7 cellular contexts compared by ENCODE assay signal in genomic region chr1:223363856-223364684, GRCh38. TPM values are rescaled to one million over a fixed set of nuclear protein-coding genes. Genes with fewer than 3 reads are reported as not detected.
A peak's percentile ranks its signal among the peaks of the same experiment; 100 is the strongest.
DNase-seq lines count a peak whose midpoint lies in the region; ATAC-seq and TF ChIP-seq lines count a peak whose summit lies in the region.

TSS of gene SUSD4 (minus strand) at chr1:223364176. CDS start at chr1:223363425, 751 bp downstream.

- H3K27me3 ChIP-seq in skeletal muscle tissue (ENCODE audit: control insufficient read depth in 3 of 3, insufficient read depth in 3 of 3, low read length in 3 of 3) = peaks cover 0 to 3% (median 0%) of the 10 kb centered on the region in 3 donors

- peak; percentile 52 for ATAC-seq in GM18868 (IDR thresholded peaks at IDR 0.05; ENCODE audit: unreplicated experiment)
- no peak for ATAC-seq in HG03097 (IDR thresholded peaks at IDR 0.05; ENCODE audit: low FRiP score, unreplicated experiment)

- H3K27ac ChIP-seq in angular gyrus (ENCODE audit: low read depth, low read length) (peak within 1 kb of the TSS; percentile 66), skeletal muscle tissue (ENCODE audit: low read depth, low read length) (no peak within 1 kb of the TSS)

- H3K9me3 ChIP-seq in iPS-18c (ENCODE audit: control insufficient read depth, insufficient read depth, low read length) = no peaks in the 10 kb centered on the region
- no peaks in the 10 kb centered on the region for H3K9me3 ChIP-seq in skeletal muscle tissue (ENCODE audit: control insufficient read depth in 3 of 3, low read length in 3 of 3)

- peak within 1 kb of the TSS; percentile 57 to 59 (median 57) for H3K9ac ChIP-seq in skeletal muscle tissue (ENCODE audit: low read depth in 1 of 3, low read length in 3 of 3)

- H3K4me3 ChIP-seq in LNCaP clone FGC (ENCODE audit: low read depth, low read length) = peak within 1 kb of the TSS; percentile 58
- peak within 1 kb of the TSS; percentile 58 for H3K4me3 ChIP-seq in iPS-18c (ENCODE audit: insufficient read depth, low read depth, low read length)
- peak within 1 kb of the TSS; percentile 59 to 72 (median 72) for H3K4me3 ChIP-seq in skeletal muscle tissue (ENCODE audit: low read length in 3 of 3)

- H3K36me3 ChIP-seq in skeletal muscle tissue (ENCODE audit: control insufficient read depth in 3 of 3, insufficient read depth in 3 of 3, low read length in 3 of 3) = no peaks in the 10 kb centered on the region

- peaks cover 6 to 13% (median 9%) of the 10 kb centered on the region in 3 donors for H3K4me1 ChIP-seq in skeletal muscle tissue (ENCODE audit: control insufficient read depth in 3 of 3, insufficient read depth in 3 of 3, low read length in 3 of 3)

- TF ChIP-seq CTCF in LNCaP clone FGC (IDR thresholded peaks at IDR 0.05; ENCODE audit: control insufficient read depth, extremely low read depth, insufficient read depth) = peak; percentile 26; the same call in 1 of the 2 replicates

- DNase-seq in LNCaP clone FGC (ENCODE audit: low read depth) = peak; percentile 17
- peak; percentile 53 for DNase-seq in SW480 (ENCODE audit: low spot score)

RNA-seq across cellular contexts. Expression of gene SUSD4, which starts in this region (rescaled TPM):
- 4.7 TPM for total RNA-seq in skeletal muscle tissue
